8 cellular contexts compared by ENCODE assay signal in the genomic region with DNA sequence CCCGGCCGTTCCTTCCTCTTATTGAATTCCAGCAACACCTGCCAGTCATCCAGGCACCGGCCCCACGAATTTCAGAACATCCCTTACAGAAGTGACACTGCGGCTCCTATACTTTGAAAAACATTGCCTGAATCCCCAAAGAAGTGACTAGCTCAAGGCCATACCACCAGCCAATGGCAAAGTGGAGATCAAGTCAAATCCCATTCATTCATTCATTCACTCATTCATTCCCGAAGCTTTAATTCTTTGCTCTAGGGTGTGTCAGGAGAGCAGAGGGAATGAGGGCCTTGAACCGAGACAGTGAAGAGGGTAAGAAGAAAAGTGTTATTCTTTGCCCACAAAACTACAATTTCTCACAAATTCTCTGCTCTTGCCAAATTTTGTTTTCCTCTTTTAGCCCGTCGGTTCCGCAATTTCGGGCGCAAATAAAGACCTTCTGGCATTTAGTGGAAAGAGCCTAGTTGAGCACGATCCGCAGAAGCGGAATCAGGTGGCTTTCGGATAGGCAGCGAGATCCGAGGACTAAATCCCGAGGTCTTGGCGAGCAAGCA. TPM values are rescaled to one million over a fixed set of nuclear protein-coding genes. Genes with fewer than 3 reads are reported as not detected.
DNase-seq lines count a peak whose midpoint lies in the region; ATAC-seq and TF ChIP-seq lines count a peak whose summit lies in the region.

No MANE protein-coding gene starts in this region.

- H3K4me1 ChIP-seq in PC-3 (ENCODE audit: insufficient read depth, low read length) = peaks cover 15% of the 10 kb centered on the region

- ATAC-seq in PC-3 = no peak
- no peak for ATAC-seq in GM19452 (IDR thresholded peaks at IDR 0.05; ENCODE audit: unreplicated experiment)
- ATAC-seq in HG03520 (IDR thresholded peaks at IDR 0.05; ENCODE audit: unreplicated experiment) = no peak

- H2AFZ ChIP-seq in PC-3 (ENCODE audit: low read length) = peak overlapping the region; percentile 87

- no peaks in the 10 kb centered on the region for H3F3A ChIP-seq in PC-3 (ENCODE audit: low read length, unreplicated experiment)

- peak overlapping the region; percentile 34; the same call in 1 of the 2 replicates for H3K27ac ChIP-seq in PC-3 (ENCODE audit: low read length)

- DNase-seq in GF-D8 (lab: John Stamatoyannopoulos, UW) (peak; percentile 5), PC-3 (no peak), epithelial cell of esophagus (ENCODE audit: low read depth) (no peak), posterior vena cava (ENCODE audit: low spot score) (peak; percentile 30), AML-193 (lab: John Stamatoyannopoulos, UW) (no peak), dedifferentiated amniotic fluid mesenchymal stem cell (ENCODE audit: extremely low spot score) (no peak)

- H3K9me2 ChIP-seq in PC-3 (replicated peaks; ENCODE audit: low read length) = no peaks in the 10 kb centered on the region

- peak overlapping the region; percentile 77 for H3K4me3 ChIP-seq in PC-3 (ENCODE audit: low read length)
- peak overlapping the region; percentile 56 for H3K4me3 ChIP-seq in epithelial cell of esophagus (ENCODE audit: low read length)

- no peaks in the 10 kb centered on the region for H3K9me3 ChIP-seq in PC-3 (ENCODE audit: low read length)

- POLR2A ChIA-PET in PC-3 (lab: Charles Lee; ENCODE audit: unreplicated experiment) = no interaction called here

- H3K9ac ChIP-seq in PC-3 (ENCODE audit: low read length) = peak overlapping the region; percentile 80

- H3K4me2 ChIP-seq in PC-3 (ENCODE audit: low read length) = peak overlapping the region; percentile 97

- TF ChIP-seq CTCF in PC-3 (conservative IDR thresholded peaks at IDR 0.05; ENCODE audit: low read depth, low read length) = no peak
- TF ChIP-seq CTCF in epithelial cell of esophagus (IDR thresholded peaks at IDR 0.05; ENCODE audit: insufficient read depth, low read depth, low read length, missing control alignments) = no peak

- H3K79me2 ChIP-seq in PC-3 (ENCODE audit: low read length) = peaks cover 16% of the 10 kb centered on the region

- CTCF ChIA-PET in PC-3 (lab: Charles Lee) = no interaction called here

- H3K36me3 ChIP-seq in PC-3 (ENCODE audit: low read depth, low read length) = peaks cover 8% of the 10 kb centered on the region; the same call in 1 of the 2 replicates

- BruUV-seq in PC-3 (replicated peaks; lab: Mats Ljungman, UMichigan) = TSS peak; percentile 64

- H4K20me1 ChIP-seq in PC-3 (ENCODE audit: low read length) = peaks cover 9% of the 10 kb centered on the region

- no peaks in the 10 kb centered on the region for H3K27me3 ChIP-seq in PC-3 (ENCODE audit: low read length)

- intact Hi-C loops in PC-3 (cut with micrococcal nuclease) (no loop called here), posterior vena cava (cut with DNase I) (no loop called here)

RNA-seq across cellular contexts. Expression of a gene that starts 0.8 kb away (rescaled TPM):
- total RNA-seq in PC-3 (2014; rRNA removed) = 57.2 and 95.0 TPM in 2 replicates
- total RNA-seq in posterior vena cava = 1 to 10 TPM; 3.8 to 5.2 TPM

Comparison
In these comparisons a context has a peak if more than half of its experiments do, and no peak if none do; other contexts are left out.
1. DNase-seq: peak in GF-D8 (single experiment) and posterior vena cava (single experiment); none in PC-3 (single experiment), epithelial cell of esophagus (single experiment), AML-193 (0 of 2) and dedifferentiated amniotic fluid mesenchymal stem cell (single experiment).